ENCODE assay signal across 7 cellular contexts in the genomic region with DNA sequence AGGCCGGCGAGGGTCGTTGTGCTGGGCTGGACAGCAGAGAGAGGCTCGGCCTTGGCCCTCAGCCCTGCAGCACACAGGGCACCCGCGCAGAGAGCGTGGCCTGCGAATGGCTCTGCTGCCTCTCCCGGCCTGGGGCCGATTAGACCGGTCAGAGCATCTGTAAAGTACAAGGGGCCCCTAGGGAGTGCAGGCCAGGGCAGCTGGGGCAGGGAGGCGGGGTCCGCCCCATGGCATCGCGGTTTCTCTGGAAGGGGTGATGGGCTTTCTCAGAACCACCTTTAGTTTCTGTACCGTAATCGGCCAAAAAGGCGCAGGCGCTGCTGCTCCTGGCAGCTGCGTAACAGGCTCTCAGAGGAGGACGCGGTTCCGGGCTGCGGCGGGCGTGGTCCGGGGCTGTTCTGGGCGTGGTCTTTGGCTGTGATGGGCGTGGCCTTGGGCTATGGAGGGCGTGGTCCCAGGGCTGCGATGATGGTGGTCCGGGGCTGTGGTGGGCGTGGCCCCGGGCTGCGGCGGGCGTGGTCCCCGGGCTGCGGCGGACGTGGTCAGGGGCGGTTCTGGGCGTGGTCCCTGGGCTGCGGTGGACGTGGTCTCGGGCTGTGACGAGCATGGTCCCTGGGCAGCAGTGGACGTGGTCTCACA. TPM values are rescaled to one million over a fixed set of nuclear protein-coding genes. Genes with fewer than 3 reads are reported as not detected.
DNase-seq lines count a peak whose midpoint lies in the region; ATAC-seq and TF ChIP-seq lines count a peak whose summit lies in the region.

No MANE protein-coding gene starts in this region.

- TF ChIP-seq CTCF in endodermal cell (conservative IDR thresholded peaks at IDR 0.05): peak; percentile 36

- H3K27ac ChIP-seq in endodermal cell (ENCODE audit: low read depth, low read length): peak overlapping the region; percentile 16

- H3K4me1 ChIP-seq in endodermal cell (ENCODE audit: control insufficient read depth, insufficient read depth, low read length): no peaks in the 10 kb centered on the region

- H3K27me3 ChIP-seq in endodermal cell (ENCODE audit: control insufficient read depth, insufficient read depth, low read length, poor library complexity, severe bottlenecking): peaks cover 8% of the 10 kb centered on the region

- H3K27ac Mint-ChIP-seq in endodermal cell: peak overlapping the region; percentile 79

- DNase-seq in NCI-H446 treated with DMSO at 0.1 percent for 48 hours (lab: John Stamatoyannopoulos, UW) (peak; percentile 18), endodermal cell (peak; percentile 99), middle frontal gyrus (ENCODE audit: extremely low spot score, low spot score) (peak; percentile 47)
- DNase-seq in activated CD8-positive, alpha-beta memory T cell treated with anti-CD3 and anti-CD28 coated beads for 4 hours (ENCODE audit: low read depth in 2 of 2): peak; percentile 70 to 78
- peak; percentile 78 to 85 for DNase-seq in stimulated activated CD8-positive, alpha-beta memory T cell treated with anti-CD3 and anti-CD28 coated beads, Interleukin-15, amount 100 ng/mL, for 48 hours (ENCODE audit: low read depth in 2 of 2)

- H3K36me3 ChIP-seq in endodermal cell (ENCODE audit: control insufficient read depth, insufficient read depth, low read length): no peaks in the 10 kb centered on the region

- ATAC-seq in GM18519 (IDR thresholded peaks at IDR 0.05; ENCODE audit: low FRiP score, unreplicated experiment): peak; percentile 95
- peak; percentile 87 for ATAC-seq in HG03025 (IDR thresholded peaks at IDR 0.05; ENCODE audit: low FRiP score, unreplicated experiment)

- peak overlapping the region; percentile 67 for H3K4me3 Mint-ChIP-seq in endodermal cell

- no peaks in the 10 kb centered on the region for H3K36me3 Mint-ChIP-seq in endodermal cell (ENCODE audit: low read depth)

- peaks cover 4% of the 10 kb centered on the region for H3K9me3 ChIP-seq in endodermal cell (ENCODE audit: control insufficient read depth, low read length)

- peaks cover 24% of the 10 kb centered on the region for H3K27me3 Mint-ChIP-seq in endodermal cell (ENCODE audit: insufficient read depth)

- peaks cover 11% of the 10 kb centered on the region for H3K4me1 Mint-ChIP-seq in endodermal cell

- H3K9ac ChIP-seq in endodermal cell (ENCODE audit: extremely low read depth, low read length, poor library complexity, severe bottlenecking): peak overlapping the region; percentile 32

- peak overlapping the region; percentile 75 for H3K4me3 ChIP-seq in endodermal cell (ENCODE audit: low read length)

- 1 to 2% methylated on average over 17 to 48 of the region's 48 CpGs for WGBS in endodermal cell (ENCODE audit: insufficient coverage in 1 of 2, insufficient read length in 1 of 2), 2 experiments

- H3K9me3 Mint-ChIP-seq in endodermal cell: peaks cover 5% of the 10 kb centered on the region

RNA-seq across cellular contexts. Expression of a gene that starts 1.5 kb away (rescaled TPM):
- not detected for total RNA-seq in endodermal cell
- polyA plus RNA-seq in endodermal cell (2013, experiment 1 of 2): not detected
- polyA plus RNA-seq in endodermal cell (2013, experiment 2 of 2): not detected

RNA-seq across cellular contexts. Expression of a gene that starts 27.9 kb away (rescaled TPM):
- total RNA-seq in endodermal cell: 1 to 10 TPM in 1 of 2 donors, under 1 TPM in 1; 0.91 to 2.3 TPM
- 0.57 TPM for polyA plus RNA-seq in endodermal cell (2013, experiment 1 of 2)
- polyA plus RNA-seq in endodermal cell (2013, experiment 2 of 2): 0.41 TPM

Comparison
In these comparisons a context has a peak if more than half of its experiments do, and no peak if none do; other contexts are left out.
1. Peak in every context shown above with its lines: DNase-seq, ATAC-seq, H3K4me3 ChIP-seq and H3K27ac ChIP-seq.
2. DNase-seq: peak in every context shown above with its lines; median percentile 99 in endodermal cell; 82 in stimulated activated CD8-positive, alpha-beta memory T cell treated with anti-CD3 and anti-CD28 coated beads, Interleukin-15, amount 100 ng/mL, for 48 hours; 74 in activated CD8-positive, alpha-beta memory T cell treated with anti-CD3 and anti-CD28 coated beads for 4 hours; 47 in middle frontal gyrus; 18 in NCI-H446 treated with DMSO at 0.1 percent for 48 hours.